Comparison of ENCODE assay signal across 26 cellular contexts in genomic region chr5:59285300-59286017, GRCh38.
"Had no signal": no experiment of that assay in that cellular context is flagged by ENCODE, and none has a peak within 500 bp of the region (broad histone marks: within the 10 kb centered on the region; RNA-seq: fewer than 3 reads in every experiment).

No MANE protein-coding gene starts in this region.

- H3K9me3 ChIP-seq: colonic mucosa, gastrocnemius medialis, heart left ventricle, left lung, lower lobe of right lung, prostate gland, right lobe of liver, suprapubic skin had no signal

- ATAC-seq: esophagus mucosa; naive thymus-derived CD8-positive, alpha-beta T cell; right lobe of liver; stimulated activated naive CD8-positive, alpha-beta T cell treated with anti-CD3 and anti-CD28 coated beads, Interleukin-15, amount 100 ng/mL, for 72 hours had no signal

- H3K4me3 ChIP-seq: colonic mucosa, gastrocnemius medialis, heart left ventricle, hepatocyte, left lung, lower lobe of right lung, prostate gland, right lobe of liver, smooth muscle cell, suprapubic skin had no signal

- H3K9ac ChIP-seq: parathyroid adenoma had no signal

- H3K36me3 ChIP-seq: colonic mucosa, gastrocnemius medialis, heart left ventricle, left lung, lower lobe of right lung, prostate gland, right lobe of liver, suprapubic skin had no signal

- H3K4me2 ChIP-seq: hepatocyte, smooth muscle cell had no signal

- H3K27ac ChIP-seq: colonic mucosa, epithelial cell of prostate, hepatocyte, left lung, lower lobe of right lung, parathyroid adenoma, prostate gland, right lobe of liver, suprapubic skin had no signal

- H3K4me1 ChIP-seq: colonic mucosa, left lung, lower lobe of right lung, parathyroid adenoma, right lobe of liver, suprapubic skin had no signal

- H3K27me3 ChIP-seq: colonic mucosa, gastrocnemius medialis, heart left ventricle, hepatocyte, left lung, right lobe of liver, suprapubic skin had no signal

- DNase-seq: colonic mucosa; effector CD8-positive, alpha-beta T cell; endodermal cell; foreskin fibroblast; gastrocnemius medialis; heart left ventricle; kidney; left lung; lower lobe of right lung; naive thymus-derived CD8-positive, alpha-beta T cell; nephron progenitor cell; nucleus accumbens; right lobe of liver; stimulated activated CD4-positive, alpha-beta T cell treated with anti-CD3 and anti-CD28 coated beads, Interleukin-12 subunit alpha, Interleukin-12 subunit beta, amount 100 ng/mL, for 4 hours; stimulated activated CD4-positive, alpha-beta T cell treated with anti-CD3 and anti-CD28 coated beads, Interleukin-1b, Interleukin-23, amount 100 ng/mL, for 48 hours; stimulated activated CD4-positive, alpha-beta T cell treated with anti-CD3 and anti-CD28 coated beads, Interleukin-4, amount 100 ng/mL, for 1 hour; stimulated activated CD8-positive, alpha-beta memory T cell treated with anti-CD3 and anti-CD28 coated beads, Interleukin-4, amount 100 ng/mL, for 48 hours; stimulated activated naive CD4-positive, alpha-beta T cell; stimulated activated naive CD8-positive, alpha-beta T cell treated with anti-CD3 and anti-CD28 coated beads, Interleukin-15, amount 100 ng/mL, for 72 hours had no signal

- H3K79me2 ChIP-seq: parathyroid adenoma had no signal

- FAIRE-seq: kidney had no signal

- H2AFZ ChIP-seq: hepatocyte, parathyroid adenoma had no signal
